In the genomic region with DNA sequence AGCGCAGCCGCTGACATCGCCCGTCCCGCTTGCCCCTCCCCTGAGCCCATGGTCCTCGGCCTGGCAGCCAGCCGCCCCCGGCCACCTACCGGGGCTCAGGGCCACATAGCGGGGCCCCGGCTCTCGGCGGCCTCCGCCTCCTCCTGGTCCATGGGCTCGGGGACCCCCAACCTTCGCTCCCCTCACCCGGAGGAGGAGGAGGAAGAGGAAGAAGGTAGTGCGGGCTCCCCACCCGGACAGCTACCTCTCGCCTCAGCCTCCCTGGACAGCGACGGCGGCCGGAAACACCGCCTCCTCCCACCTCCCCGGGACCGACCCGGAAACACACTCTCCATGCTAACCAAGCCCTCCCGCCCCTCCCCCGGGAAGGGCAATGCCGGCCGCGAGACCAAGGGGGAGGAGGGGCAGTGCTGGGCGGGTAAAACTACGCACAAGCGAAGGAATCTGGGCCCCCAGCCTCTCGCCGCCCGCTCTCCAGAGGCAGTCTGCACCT, we compare ENCODE assay signal across 8 cellular contexts. TPM values are rescaled to one million over a fixed set of nuclear protein-coding genes. Genes with fewer than 3 reads are reported as not detected.
DNase-seq lines count a peak whose midpoint lies in the region; ATAC-seq and TF ChIP-seq lines count a peak whose summit lies in the region.

A gene (minus strand): TSS at position 286 of the 493 bp plus-strand sequence. CDS start 2,912 bp downstream, outside the sequence.

- peak; percentile 74 for ATAC-seq in GM23338
- ATAC-seq in effector memory CD8-positive, alpha-beta T cell (replicated peaks) = peak; percentile 65

- peak within 1 kb of the TSS; percentile 97 for H3K27ac Mint-ChIP-seq in activated naive CD4-positive, alpha-beta T cell treated with anti-CD3 and anti-CD28 coated beads, Interleukin-2, amount 10 ng/mL, durations not matched to agents 7 days and 5 days
- H3K27ac Mint-ChIP-seq in GM23338 = peak within 1 kb of the TSS; percentile 96
- H3K27ac Mint-ChIP-seq in effector memory CD8-positive, alpha-beta T cell = peak within 1 kb of the TSS; percentile 97 to 99

- peak within 1 kb of the TSS; percentile 95 for H3K4me3 Mint-ChIP-seq in activated naive CD4-positive, alpha-beta T cell treated with anti-CD3 and anti-CD28 coated beads, Interleukin-2, amount 10 ng/mL, durations not matched to agents 7 days and 5 days
- peak within 1 kb of the TSS; percentile 98 for H3K4me3 Mint-ChIP-seq in GM23338
- peak within 1 kb of the TSS; percentile 99 for H3K4me3 Mint-ChIP-seq in effector memory CD8-positive, alpha-beta T cell

- CTCF ChIA-PET in activated naive CD4-positive, alpha-beta T cell treated with anti-CD3 and anti-CD28 coated beads, Interleukin-2, amount 10 ng/mL, durations not matched to agents 7 days and 5 days (lab: Charles Lee) = interaction anchor here (0.8 to 9.2 kb wide), 4 partner anchors 9 to 107 kb away, joined by 3 to 85 read pairs (median 6); no protein-coding TSS in a partner anchor
- CTCF ChIA-PET in SK-N-SH (lab: Yijun Ruan, JAX) = interaction anchor here (0.6 to 8.2 kb wide), 5 partner anchors 19 to 159 kb away, joined by 3 to 81 read pairs (median 3); no protein-coding TSS in a partner anchor

- peaks cover 50% of the 10 kb centered on the region for H3K4me1 Mint-ChIP-seq in activated naive CD4-positive, alpha-beta T cell treated with anti-CD3 and anti-CD28 coated beads, Interleukin-2, amount 10 ng/mL, durations not matched to agents 7 days and 5 days
- H3K4me1 Mint-ChIP-seq in GM23338 = peaks cover 45% of the 10 kb centered on the region
- peaks cover 46 to 52% of the 10 kb centered on the region in 2 donors for H3K4me1 Mint-ChIP-seq in effector memory CD8-positive, alpha-beta T cell (ENCODE audit: low read depth in 2 of 2)

- 2% methylated on average over 23 of the region's 39 CpGs for WGBS in SK-N-SH (ENCODE audit: low lambda C conversion rate)

- no peak for TF ChIP-seq CTCF in GM23338 (conservative IDR thresholded peaks at IDR 0.05; ENCODE audit: low read depth in 2 of 2)
- TF ChIP-seq CTCF in KMS-11 (conservative IDR thresholded peaks at IDR 0.05; ENCODE audit: low read depth, low read length) = no peak
- TF ChIP-seq CTCF in SK-N-SH (IDR thresholded peaks at IDR 0.05) = no peak

- peak; percentile 88 for DNase-seq in activated naive CD4-positive, alpha-beta T cell treated with anti-CD3 and anti-CD28 coated beads, Interleukin-2, amount 10 ng/mL, durations not matched to agents 7 days and 5 days
- no peak for DNase-seq in activated naive CD4-positive, alpha-beta T cell (lab: John Stamatoyannopoulos, UW)
- DNase-seq in GM23338 (ENCODE audit: low spot score) (peak; percentile 87), SK-N-SH (peak; percentile 94), lung microvascular endothelial cell (ENCODE audit: low read depth in 2 of 2) (peak; percentile 59 to 66)
- no peak for DNase-seq in effector memory CD8-positive, alpha-beta T cell

- H3K79me2 ChIP-seq in GM23338 (replicated peaks; ENCODE audit: insufficient read depth) (peaks cover 39% of the 10 kb centered on the region), KMS-11 (ENCODE audit: insufficient read depth, low read depth) (peaks cover 26% of the 10 kb centered on the region; the same call in 1 of the 2 replicates), SK-N-SH (ENCODE audit: insufficient read depth) (peaks cover 59% of the 10 kb centered on the region)

- H3F3A ChIP-seq in GM23338 (replicated peaks; ENCODE audit: low read depth) = peaks cover 13% of the 10 kb centered on the region
- H3F3A ChIP-seq in SK-N-SH (replicated peaks; ENCODE audit: insufficient read depth) = peaks cover 12% of the 10 kb centered on the region

- H3K27ac ChIP-seq in GM23338 (ENCODE audit: low read depth) = peak within 1 kb of the TSS; percentile 93
- H3K27ac ChIP-seq in KMS-11 = peak within 1 kb of the TSS; percentile 77
- peak within 1 kb of the TSS; percentile 91 to 99 for H3K27ac ChIP-seq in SK-N-SH (ENCODE audit: low read depth in 2 of 2, low read length in 1 of 2)
- H3K27ac ChIP-seq in temporal lobe (ENCODE audit: low read depth, low read length) = peak within 1 kb of the TSS; percentile 88

- H3K9me2 ChIP-seq in GM23338 (ENCODE audit: insufficient read depth) (no peaks in the 10 kb centered on the region), SK-N-SH (no peaks in the 10 kb centered on the region)

- H2AFZ ChIP-seq in GM23338 (no peak within 1 kb of the TSS; the same call in 1 of the 2 replicates), KMS-11 (ENCODE audit: low read depth) (peak within 1 kb of the TSS; percentile 88), SK-N-SH (ENCODE audit: low read depth) (peak within 1 kb of the TSS; percentile 77; the same call in 1 of the 2 replicates)

- 0 out of 4 replicates have a peak, but pooled peaks of 1 of the 2 experiments have one; percentile 4 for TF ChIP-seq EP300 in SK-N-SH (IDR thresholded peaks at IDR 0.05; ENCODE audit: borderline replicate concordance in 1 of 2, low read depth in 1 of 2, low read length in 1 of 2)

- H3K27me3 Mint-ChIP-seq in activated naive CD4-positive, alpha-beta T cell treated with anti-CD3 and anti-CD28 coated beads, Interleukin-2, amount 10 ng/mL, durations not matched to agents 7 days and 5 days = no peaks in the 10 kb centered on the region
- peaks cover 17% of the 10 kb centered on the region for H3K27me3 Mint-ChIP-seq in GM23338 (ENCODE audit: insufficient read depth, low read depth, poor library complexity)
- no peaks in the 10 kb centered on the region for H3K27me3 Mint-ChIP-seq in effector memory CD8-positive, alpha-beta T cell

- H3K4me2 ChIP-seq in GM23338 = peak within 1 kb of the TSS; percentile 88
- H3K4me2 ChIP-seq in KMS-11 = peak within 1 kb of the TSS; percentile 93
- peak within 1 kb of the TSS; percentile 74 for H3K4me2 ChIP-seq in SK-N-SH

- H3K9me3 ChIP-seq in SK-N-SH = no peaks in the 10 kb centered on the region

- H3K36me3 Mint-ChIP-seq in activated naive CD4-positive, alpha-beta T cell treated with anti-CD3 and anti-CD28 coated beads, Interleukin-2, amount 10 ng/mL, durations not matched to agents 7 days and 5 days = peaks cover 10% of the 10 kb centered on the region
- peaks cover 39% of the 10 kb centered on the region for H3K36me3 Mint-ChIP-seq in GM23338 (ENCODE audit: low read depth)
- H3K36me3 Mint-ChIP-seq in effector memory CD8-positive, alpha-beta T cell (ENCODE audit: insufficient read depth) = peaks cover 35% of the 10 kb centered on the region

- TF ChIP-seq RAD21 in SK-N-SH (IDR thresholded peaks at IDR 0.05; ENCODE audit: low read length) = no peak

- H3K4me3 ChIP-seq in GM23338 = peak within 1 kb of the TSS; percentile 91
- H3K4me3 ChIP-seq in KMS-11 (IDR thresholded peaks at IDR 0.05; ENCODE audit: insufficient read depth, low read depth, low read length) = peak within 1 kb of the TSS; percentile 84
- H3K4me3 ChIP-seq in SK-N-SH (ENCODE audit: low read depth in 2 of 2, low read length in 1 of 2) = peak within 1 kb of the TSS; percentile 88 to 89

- POLR2A ChIA-PET in SK-N-SH (lab: Yijun Ruan, JAX) = interaction anchor here (0.6 to 1.4 kb wide), 8 partner anchors 51 to 481 kb away, joined by 3 to 11 read pairs (median 4); a partner anchor contains a TSS

- no peaks in the 10 kb centered on the region for H3K9me3 Mint-ChIP-seq in activated naive CD4-positive, alpha-beta T cell treated with anti-CD3 and anti-CD28 coated beads, Interleukin-2, amount 10 ng/mL, durations not matched to agents 7 days and 5 days
- peaks cover 3% of the 10 kb centered on the region; the same call in 2 of the 3 replicates for H3K9me3 Mint-ChIP-seq in GM23338
- H3K9me3 Mint-ChIP-seq in effector memory CD8-positive, alpha-beta T cell = no peaks in the 10 kb centered on the region

- H3K36me3 ChIP-seq in GM23338 (ENCODE audit: insufficient read depth) = peaks cover under 1% of the 10 kb centered on the region; the same call in 1 of the 2 replicates
- no peaks in the 10 kb centered on the region for H3K36me3 ChIP-seq in KMS-11 (ENCODE audit: insufficient read depth)
- H3K36me3 ChIP-seq in SK-N-SH (replicated peaks in 1 of 2; ENCODE audit: control insufficient read depth in 1 of 2, insufficient read depth in 2 of 2, low read length in 1 of 2) = peaks cover 17 to 26% of the 10 kb centered on the region in 2 experiments

- H3K4me1 ChIP-seq in GM23338 (ENCODE audit: insufficient read depth) (peaks cover 34% of the 10 kb centered on the region), KMS-11 (ENCODE audit: low read depth, poor library complexity, severe bottlenecking) (peaks cover 18% of the 10 kb centered on the region), SK-N-SH (ENCODE audit: control insufficient read depth in 1 of 2, insufficient read depth in 2 of 2, low read depth in 1 of 2, low read length in 1 of 2) (peaks cover 4 to 41% of the 10 kb centered on the region in 2 experiments; a peak in 3 of 4 replicates)

- H3K9ac ChIP-seq in KMS-11 (peak within 1 kb of the TSS; percentile 93), SK-N-SH (peak within 1 kb of the TSS; percentile 84)

- H4K20me1 ChIP-seq in GM23338 (replicated peaks; ENCODE audit: insufficient read depth) (no peaks in the 10 kb centered on the region; the same call in 1 of the 2 replicates), KMS-11 (ENCODE audit: insufficient read depth) (no peaks in the 10 kb centered on the region), SK-N-SH (ENCODE audit: insufficient read depth) (peaks cover 6% of the 10 kb centered on the region; the same call in 1 of the 2 replicates)

- H3K27me3 ChIP-seq in GM23338 (ENCODE audit: insufficient read depth) (no peaks in the 10 kb centered on the region), KMS-11 (ENCODE audit: insufficient read depth, low read depth) (no peaks in the 10 kb centered on the region), SK-N-SH (ENCODE audit: insufficient read depth) (no peaks in the 10 kb centered on the region)

TF ChIP-seq in GM23338, 12 proteins besides CTCF, POLR2A, EP300 and RAD21 (continues in another document):
- TF ChIP-seq JUNB (IDR thresholded peaks at IDR 0.05; ENCODE audit: unreplicated experiment) (no peak), NANOG (IDR thresholded peaks at IDR 0.05; ENCODE audit: borderline replicate concordance) (no peak)

TF ChIP-seq in SK-N-SH, 30 proteins besides CTCF, POLR2A, EP300 and RAD21 (continues in another document):
- peak; percentile 50 for TF ChIP-seq MXI1 (IDR thresholded peaks at IDR 0.05; ENCODE audit: low read depth, low read length)
- TF ChIP-seq TAF1 (IDR thresholded peaks at IDR 0.05; ENCODE audit: borderline replicate concordance, low read depth, low read length) = peak; percentile 31; the same call in 1 of the 2 replicates
- no peak for TF ChIP-seq TCF12 (IDR thresholded peaks at IDR 0.05)
- TF ChIP-seq FOXJ3 (CRISPR knock-in tag; IDR thresholded peaks at IDR 0.05) = 0 out of 2 replicates have a peak, but pooled peaks have one; percentile 7
- no peak for TF ChIP-seq RXRA (IDR thresholded peaks at IDR 0.05; ENCODE audit: borderline replicate concordance, low read depth)
- 0 out of 2 replicates have a peak, but pooled peaks have one; percentile 0 for TF ChIP-seq SIN3A (IDR thresholded peaks at IDR 0.05; ENCODE audit: borderline replicate concordance, low read depth, low read length)

RNA-seq across cellular contexts. Expression of the gene that starts here (rescaled TPM):
- 74.0 and 75.1 TPM in 2 replicates for total RNA-seq in GM23338 (2014; rRNA removed; shearing (Covaris generic))
- polyA plus RNA-seq in GM23338 (2016; fragmentation: Nextera tagmentation; extraction: Ambion mirVana) (25.6 and 27.2 TPM in 2 replicates), SK-N-SH (2012; rRNA removed) (51.9 and 63.2 TPM in 2 replicates)
- 47.0 and 47.9 TPM in 2 replicates for polyA plus RNA-seq in SK-N-SH (2012; cell fraction: cytosol; rRNA removed)
- 92.9 and 108 TPM in 2 replicates for polyA plus RNA-seq in SK-N-SH (2012; cell fraction: nucleus; rRNA removed)
- total RNA-seq in lung microvascular endothelial cell (29.2 and 31.5 TPM in 2 replicates), temporal lobe (34.2 TPM)

Comparison
In these comparisons a context has a peak if more than half of its experiments do, and no peak if none do; other contexts are left out.
1. DNase-seq: peak in activated naive CD4-positive, alpha-beta T cell treated with anti-CD3 and anti-CD28 coated beads, Interleukin-2, amount 10 ng/mL, durations not matched to agents 7 days and 5 days (single experiment), GM23338 (single experiment), SK-N-SH (single experiment) and lung microvascular endothelial cell (2 of 2); none in activated naive CD4-positive, alpha-beta T cell (0 of 4) and effector memory CD8-positive, alpha-beta T cell (0 of 3).
2. Peak in every context shown above with its lines, with median percentiles within 50 percentile points of each other: H3K27ac Mint-ChIP-seq, H3K4me3 Mint-ChIP-seq, H3K27ac ChIP-seq, H3K4me2 ChIP-seq and H3K4me3 ChIP-seq.